1 cellular context compared by ENCODE assay signal in the genomic region with DNA sequence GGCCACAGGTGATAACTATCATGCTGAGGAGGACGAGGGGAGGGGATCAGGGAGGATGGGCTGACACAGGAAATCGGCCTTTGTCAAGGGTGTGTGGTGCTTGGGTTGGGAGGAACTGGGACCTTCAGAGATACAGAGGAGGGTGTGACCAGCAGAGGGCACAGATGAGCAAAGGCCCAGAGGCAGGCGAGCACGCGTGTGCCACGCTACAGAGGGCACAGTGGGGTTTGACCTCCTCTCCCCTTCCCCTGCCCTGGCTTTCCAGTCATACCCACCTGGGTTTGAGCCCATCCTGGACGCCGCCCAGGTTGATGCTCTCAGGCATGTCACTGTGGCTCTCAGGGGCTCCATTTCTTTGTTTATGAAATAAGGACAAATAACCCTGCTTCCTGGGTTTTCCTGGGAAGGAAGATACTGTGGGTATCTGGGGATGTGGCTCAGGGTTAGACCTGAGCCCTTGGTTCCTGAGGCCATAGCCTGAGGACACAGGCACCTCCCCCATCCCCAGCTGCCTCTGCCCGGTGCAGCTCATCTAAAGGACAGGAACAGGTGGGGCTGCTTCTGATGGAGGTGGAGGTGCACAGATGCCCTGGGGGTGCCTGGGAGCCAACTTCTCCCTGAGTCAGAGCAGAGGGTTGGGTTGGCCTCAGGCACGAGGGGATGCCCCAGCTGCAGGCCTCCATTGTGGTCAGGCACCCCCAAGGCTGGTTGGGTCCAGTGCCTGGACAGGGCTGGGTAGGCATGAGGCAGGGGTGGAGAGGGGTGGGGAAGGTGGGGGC.
TF ChIP-seq lines count a peak whose summit lies in the region.

No MANE protein-coding gene starts in this region.

TF ChIP-seq in K562, 482 proteins besides CTCF, POLR2A, EP300 and RAD21 (continues in another document):
- TF ChIP-seq MYC (IDR thresholded peaks at IDR 0.05; ENCODE audit: low read depth, low read length) (peak; percentile 81), MYC (CRISPR knock-in tag; IDR thresholded peaks at IDR 0.05; ENCODE audit: borderline replicate concordance, low read depth) (no peak), CTBP1 (IDR thresholded peaks at IDR 0.05; ENCODE audit: borderline replicate concordance) (peak; percentile 81), BHLHE40 (IDR thresholded peaks at IDR 0.05; ENCODE audit: low read length) (peak; percentile 42; the same call in 1 of the 2 replicates), PBX2 (CRISPR knock-in tag; IDR thresholded peaks at IDR 0.05; ENCODE audit: low read depth) (no peak), PBX2 (tag; conservative IDR thresholded peaks at IDR 0.05; ENCODE audit: low read depth) (no peak), MGA (IDR thresholded peaks at IDR 0.05) (peak; percentile 47; the same call in 1 of the 2 replicates), KLF16 (IDR thresholded peaks at IDR 0.05) (peak; percentile 55; the same call in 1 of the 2 replicates), RCOR1 (IDR thresholded peaks at IDR 0.05; ENCODE audit: borderline replicate concordance in 1 of 2, low read depth in 2 of 2, low read length in 2 of 2) (peak in 1 of 2 experiments; percentile 30; a peak in 1 of 4 replicates), ZNF3 (CRISPR knock-in tag; IDR thresholded peaks at IDR 0.05) (no peak), TAF1 (IDR thresholded peaks at IDR 0.05; ENCODE audit: control insufficient read depth, extremely low read depth, insufficient read depth, low read length, severe bottlenecking) (no peak), ZNF584 (CRISPR knock-in tag; IDR thresholded peaks at IDR 0.05; ENCODE audit: low read depth) (no peak), ETV1 (tag; conservative IDR thresholded peaks at IDR 0.05; ENCODE audit: low read depth) (peak; percentile 47; the same call in 1 of the 2 replicates), SMC3 (conservative IDR thresholded peaks at IDR 0.05; ENCODE audit: insufficient read depth, low read depth, low read length) (peak; percentile 47; the same call in 1 of the 2 replicates), VEZF1 (CRISPR knock-in tag; IDR thresholded peaks at IDR 0.05) (peak; percentile 23; the same call in 1 of the 2 replicates), JUND (IDR thresholded peaks at IDR 0.05; ENCODE audit: borderline replicate concordance, low read depth, low read length) (peak; percentile 43; the same call in 1 of the 2 replicates), JUND (tag; IDR thresholded peaks at IDR 0.05; ENCODE audit: borderline replicate concordance, low read depth, low read length) (no peak; the same call in 2 of the 3 replicates), NRF1 (conservative IDR thresholded peaks at IDR 0.05 in 1 of 2, IDR thresholded peaks at IDR 0.05 in 1 of 2) (peak in 1 of 2 experiments; percentile 54; a peak in 1 of 4 replicates), MED1 (CRISPR knock-in tag; IDR thresholded peaks at IDR 0.05; ENCODE audit: borderline replicate concordance) (no peak), L3MBTL2 (IDR thresholded peaks at IDR 0.05) (peak; percentile 25; the same call in 1 of the 2 replicates), PTRF (tag; IDR thresholded peaks at IDR 0.05) (no peak), E2F6 (IDR thresholded peaks at IDR 0.05; ENCODE audit: borderline replicate concordance in 1 of 2, extremely low read depth in 1 of 2, insufficient read depth in 1 of 2, insufficient read length in 1 of 2, low read depth in 1 of 2, low read length in 1 of 2, poor library complexity in 1 of 2, severe bottlenecking in 1 of 2) (peak; percentile 41 to 46), SRSF9 (IDR thresholded peaks at IDR 0.05; ENCODE audit: borderline replicate concordance, low read depth, low read length) (no peak), MTA3 (IDR thresholded peaks at IDR 0.05; ENCODE audit: borderline replicate concordance) (0 out of 2 replicates have a peak, but pooled peaks have one; percentile 29), ZNF263 (CRISPR knock-in tag; IDR thresholded peaks at IDR 0.05; ENCODE audit: borderline replicate concordance) (peak; percentile 92), SIN3A (IDR thresholded peaks at IDR 0.05; ENCODE audit: borderline replicate concordance in 2 of 2, control insufficient read depth in 1 of 2, low read depth in 2 of 2, low read length in 2 of 2) (no peak), SAFB (IDR thresholded peaks at IDR 0.05; ENCODE audit: borderline replicate concordance, low read depth, low read length) (no peak), ATF7 (IDR thresholded peaks at IDR 0.05) (0 out of 2 replicates have a peak, but pooled peaks have one; percentile 13), ETS1 (conservative IDR thresholded peaks at IDR 0.05; ENCODE audit: control insufficient read depth, low read depth, low read length) (no peak), CREM (IDR thresholded peaks at IDR 0.05; ENCODE audit: low read depth) (peak; percentile 11; the same call in 1 of the 2 replicates), SPI1 (IDR thresholded peaks at IDR 0.05; ENCODE audit: borderline replicate concordance, low read depth, low read length) (peak; percentile 77)
- TF ChIP-seq, protein P1, sequence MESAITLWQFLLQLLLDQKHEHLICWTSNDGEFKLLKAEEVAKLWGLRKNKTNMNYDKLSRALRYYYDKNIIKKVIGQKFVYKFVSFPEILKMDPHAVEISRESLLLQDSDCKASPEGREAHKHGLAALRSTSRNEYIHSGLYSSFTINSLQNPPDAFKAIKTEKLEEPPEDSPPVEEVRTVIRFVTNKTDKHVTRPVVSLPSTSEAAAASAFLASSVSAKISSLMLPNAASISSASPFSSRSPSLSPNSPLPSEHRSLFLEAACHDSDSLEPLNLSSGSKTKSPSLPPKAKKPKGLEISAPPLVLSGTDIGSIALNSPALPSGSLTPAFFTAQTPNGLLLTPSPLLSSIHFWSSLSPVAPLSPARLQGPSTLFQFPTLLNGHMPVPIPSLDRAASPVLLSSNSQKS (CRISPR knock-in tag; IDR thresholded peaks at IDR 0.05): no peak
- TF ChIP-seq, protein P2, sequence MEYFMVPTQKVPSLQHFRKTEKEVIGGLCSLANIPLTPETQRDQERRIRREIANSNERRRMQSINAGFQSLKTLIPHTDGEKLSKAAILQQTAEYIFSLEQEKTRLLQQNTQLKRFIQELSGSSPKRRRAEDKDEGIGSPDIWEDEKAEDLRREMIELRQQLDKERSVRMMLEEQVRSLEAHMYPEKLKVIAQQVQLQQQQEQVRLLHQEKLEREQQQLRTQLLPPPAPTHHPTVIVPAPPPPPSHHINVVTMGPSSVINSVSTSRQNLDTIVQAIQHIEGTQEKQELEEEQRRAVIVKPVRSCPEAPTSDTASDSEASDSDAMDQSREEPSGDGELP (CRISPR knock-in tag; IDR thresholded peaks at IDR 0.05; ENCODE audit: borderline replicate concordance): peak; percentile 44; the same call in 1 of the 2 replicates
